ENCODE assay signal across 9 cellular contexts in genomic region chr6:129893513-129894098, GRCh38. TPM values are rescaled to one million over a fixed set of nuclear protein-coding genes. Genes with fewer than 3 reads are reported as not detected.
DNase-seq lines count a peak whose midpoint lies in the region; ATAC-seq and TF ChIP-seq lines count a peak whose summit lies in the region.
"Had no signal": no experiment of that assay in that cellular context is flagged by ENCODE, and none has a peak within 500 bp of the region (broad histone marks: within the 10 kb centered on the region; RNA-seq: fewer than 3 reads in every experiment).

No MANE protein-coding gene starts in this region.

- ATAC-seq in GM18861 (IDR thresholded peaks at IDR 0.05; ENCODE audit: unreplicated experiment) = peak; percentile 42
- ATAC-seq in SK-N-SH treated with all-trans-retinoic acid at 6 μM for 48 hours = no peak; the same call in 2 of the 3 replicates

- H3K27ac ChIP-seq in AG04450 (ENCODE audit: low read depth, low read length) (no peak overlapping the region), hepatocyte (no peak overlapping the region)

- H3K4me3 ChIP-seq in AG04450 (ENCODE audit: low read depth, low read length) (no peak overlapping the region), hepatocyte (no peak overlapping the region)

- no peak overlapping the region for H2AFZ ChIP-seq in hepatocyte

- no peak for DNase-seq in AG04450 (ENCODE audit: low read depth, low spot score)
- DNase-seq in hepatocyte (ENCODE audit: low spot score) = peak; percentile 9
- no peak for DNase-seq in NCI-H2196 treated with DMSO at 0.1 percent for 48 hours (lab: John Stamatoyannopoulos, UW; ENCODE audit: unreplicated experiment)
- no peak for DNase-seq in SW 1271 (lab: John Stamatoyannopoulos, UW)
- no peak for DNase-seq in posterior vena cava (ENCODE audit: low spot score)
- no peak for DNase-seq in activated naive CD4-positive, alpha-beta T cell (lab: John Stamatoyannopoulos, UW)
- DNase-seq: activated CD4-positive, alpha-beta T cell treated with anti-CD3 and anti-CD28 coated beads for 4 hours had no signal

- H3K9me2 ChIP-seq in hepatocyte (replicated peaks; ENCODE audit: insufficient read depth) = no peaks in the 10 kb centered on the region

- CTCF ChIA-PET in AG04450 (lab: Charles Lee) = interaction anchor here (0.7 to 3.4 kb wide), 9 partner anchors 18 to 128 kb away, joined by 3 to 19 read pairs (median 3); partner anchors contain the start of gene L3MBTL3

- H4K20me1 ChIP-seq in hepatocyte (ENCODE audit: insufficient read depth, poor library complexity, severe bottlenecking) = no peaks in the 10 kb centered on the region

- WGBS in hepatocyte (ENCODE audit: low lambda C conversion rate, missing lambda C conversion rate) = 93% methylated on average over 2 of the region's 2 CpGs

- H3K36me3 ChIP-seq in hepatocyte (replicated peaks; ENCODE audit: insufficient read depth, low read depth) = no peaks in the 10 kb centered on the region

- H3K9me3 ChIP-seq in AG04450 (ENCODE audit: control insufficient read depth, insufficient read depth, low read length) (no peaks in the 10 kb centered on the region), hepatocyte (ENCODE audit: low read depth) (no peaks in the 10 kb centered on the region)

- intact Hi-C loops in posterior vena cava (cut with DNase I) = no loop called here

- no peak overlapping the region for H3K4me2 ChIP-seq in hepatocyte

- H3K27me3 ChIP-seq in AG04450 (ENCODE audit: control insufficient read depth, insufficient read depth, low read length) (no peaks in the 10 kb centered on the region), hepatocyte (no peaks in the 10 kb centered on the region)

- H3K4me1 ChIP-seq in hepatocyte (ENCODE audit: insufficient read depth) = no peaks in the 10 kb centered on the region

- H3K79me2 ChIP-seq in hepatocyte = no peaks in the 10 kb centered on the region

- TF ChIP-seq CTCF in AG04450 (IDR thresholded peaks at IDR 0.05; ENCODE audit: low read depth, low read length) (peak; percentile 48), hepatocyte (IDR thresholded peaks at IDR 0.05; ENCODE audit: poor library complexity) (peak; percentile 50)

- POLR2A ChIA-PET in AG04450 (lab: Yijun Ruan, JAX) = no interaction called here

TF ChIP-seq in SK-N-SH treated with all-trans-retinoic acid at 6 μM for 48 hours, 23 proteins besides CTCF, POLR2A, EP300 and RAD21:
- 0 out of 2 replicates have a peak, but pooled peaks have one; percentile 26 for TF ChIP-seq TOX (CRISPR knock-in tag; IDR thresholded peaks at IDR 0.05; ENCODE audit: borderline replicate concordance)
- no peak for TF ChIP-seq ZNF565 (CRISPR knock-in tag; conservative IDR thresholded peaks at IDR 0.05; ENCODE audit: low read depth)

RNA-seq across cellular contexts. Expression of gene TMEM244, which starts 32.5 kb away (rescaled TPM):
- polyA plus RNA-seq in AG04450 (2011; rRNA removed) = not detected in 2 replicates
- polyA minus RNA-seq in AG04450 (2011; rRNA and poly(A)+ RNA removed) = not detected in 2 replicates
- not detected in 2 replicates for total RNA-seq in hepatocyte
- not detected in 2 replicates for polyA plus RNA-seq in hepatocyte
- not detected for total RNA-seq in posterior vena cava
